Comparison of ENCODE assay signal across 18 cellular contexts in the genomic region with DNA sequence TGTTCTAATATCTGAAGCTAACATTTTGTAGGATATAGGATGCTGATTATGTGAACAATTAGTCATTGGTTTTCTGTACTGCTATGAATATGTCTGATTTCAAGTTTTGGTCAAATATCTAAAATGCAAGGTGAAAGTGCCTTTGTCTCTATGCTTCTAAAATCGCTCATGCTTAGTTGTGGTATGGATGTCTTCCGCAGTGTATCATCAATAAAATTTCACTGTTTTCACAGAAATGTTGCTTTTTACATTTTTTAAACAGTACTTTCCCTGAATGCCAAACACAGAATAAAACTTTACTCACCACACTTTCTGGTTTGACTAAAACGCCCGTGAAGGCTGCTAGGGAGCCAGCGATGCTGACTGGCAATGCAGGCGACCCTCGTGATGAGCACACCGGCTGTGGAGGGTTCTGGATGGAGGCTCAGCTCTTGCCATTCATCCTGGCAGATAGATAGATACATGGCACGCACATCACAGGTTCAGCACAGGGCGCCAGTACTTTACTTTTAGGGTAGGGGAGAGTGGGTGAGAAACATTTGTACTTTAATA. TPM values are rescaled to one million over a fixed set of nuclear protein-coding genes. Genes with fewer than 3 reads are reported as not detected.
DNase-seq lines count a peak whose midpoint lies in the region; ATAC-seq and TF ChIP-seq lines count a peak whose summit lies in the region.
"Had no signal": no experiment of that assay in that cellular context is flagged by ENCODE, and none has a peak within 500 bp of the region (broad histone marks: within the 10 kb centered on the region; RNA-seq: fewer than 3 reads in every experiment).

No MANE protein-coding gene starts in this region.

- H3K36me3 ChIP-seq in tibial nerve = peaks cover 0 to 51% (median 0%) of the 10 kb centered on the region in 3 donors

- no peak for TF ChIP-seq POLR2A in tibial nerve (IDR thresholded peaks at IDR 0.05)

- H3K27ac ChIP-seq in RWPE1 (no peak overlapping the region), tibial nerve (no peak overlapping the region)
- H3K27ac ChIP-seq: HL-60, KMS-11 had no signal

- H3K4me3 ChIP-seq in tibial nerve = no peak overlapping the region

- H3K27ac Mint-ChIP-seq in activated T-cell treated with anti-CD3 and anti-CD28 coated beads, Interleukin-2, amount 50 U/mL, for 24 hours = peak overlapping the region; percentile 79
- no peak overlapping the region for H3K27ac Mint-ChIP-seq in stimulated activated naive CD8-positive, alpha-beta T cell treated with anti-CD3 and anti-CD28 coated beads, Interleukin-15, amount 100 ng/mL, for 72 hours
- peak overlapping the region; percentile 34 for H3K27ac Mint-ChIP-seq in T-helper 17 cell

- 88 to 95% methylated on average over 10 of the region's 10 CpGs for WGBS in tibial nerve, 2 donors

- POLR2A ChIA-PET in RWPE1 (lab: Yijun Ruan, JAX; ENCODE audit: low non-redundant PET) = interaction anchor here (0.6 kb wide), 1 partner anchor 1200 kb away, joined by 5 read pairs; no protein-coding TSS in a partner anchor

- no peaks in the 10 kb centered on the region for H3K4me1 ChIP-seq in tibial nerve

- no peaks in the 10 kb centered on the region for H3K9me3 Mint-ChIP-seq in activated T-cell treated with anti-CD3 and anti-CD28 coated beads, Interleukin-2, amount 50 U/mL, for 24 hours
- no peaks in the 10 kb centered on the region for H3K9me3 Mint-ChIP-seq in stimulated activated naive CD8-positive, alpha-beta T cell treated with anti-CD3 and anti-CD28 coated beads, Interleukin-15, amount 100 ng/mL, for 72 hours
- H3K9me3 Mint-ChIP-seq: H9 had no signal

- DNase-seq in activated T-cell treated with anti-CD3 and anti-CD28 coated beads, Interleukin-2, amount 50 U/mL, for 24 hours = no peak
- no peak for DNase-seq in activated T-cell treated with anti-CD3 and anti-CD28 coated beads for 4 hours
- DNase-seq in stimulated activated naive CD8-positive, alpha-beta T cell treated with anti-CD3 and anti-CD28 coated beads, Interleukin-15, amount 100 ng/mL, for 72 hours = no peak
- no peak for DNase-seq in stimulated activated naive CD8-positive, alpha-beta T cell treated with anti-CD3 and anti-CD28 coated beads, Interleukin-15, Interleukin-2, amounts not matched to agents 100 U/mL and 50 U/mL, for 24 hours
- DNase-seq in T-helper 17 cell = no peak
- no peak for DNase-seq in RWPE1 (ENCODE audit: low spot score)
- no peak for DNase-seq in ACHN
- no peak for DNase-seq in tibial nerve (ENCODE audit: low spot score in 2 of 2)
- DNase-seq: C1 segment of cervical spinal cord, H9, NCI-H187, NCI-H226, NCI-H524, PC-3 had no signal

- no peaks in the 10 kb centered on the region for H3K27me3 Mint-ChIP-seq in activated T-cell treated with anti-CD3 and anti-CD28 coated beads, Interleukin-2, amount 50 U/mL, for 24 hours
- H3K27me3 Mint-ChIP-seq in stimulated activated naive CD8-positive, alpha-beta T cell treated with anti-CD3 and anti-CD28 coated beads, Interleukin-15, amount 100 ng/mL, for 72 hours = peaks cover 9% of the 10 kb centered on the region
- peaks cover 13% of the 10 kb centered on the region for H3K27me3 Mint-ChIP-seq in T-helper 17 cell

- H3K4me3 Mint-ChIP-seq in activated T-cell treated with anti-CD3 and anti-CD28 coated beads, Interleukin-2, amount 50 U/mL, for 24 hours = no peak overlapping the region
- H3K4me3 Mint-ChIP-seq in stimulated activated naive CD8-positive, alpha-beta T cell treated with anti-CD3 and anti-CD28 coated beads, Interleukin-15, amount 100 ng/mL, for 72 hours = no peak overlapping the region
- H3K4me3 Mint-ChIP-seq in T-helper 17 cell = peak overlapping the region; percentile 77
- H3K4me3 Mint-ChIP-seq: H9 had no signal

- TF ChIP-seq CTCF in RWPE1 (conservative IDR thresholded peaks at IDR 0.05; ENCODE audit: low read depth) (no peak), tibial nerve (IDR thresholded peaks at IDR 0.05) (no peak)

- no peaks in the 10 kb centered on the region for H3K36me3 Mint-ChIP-seq in activated T-cell treated with anti-CD3 and anti-CD28 coated beads, Interleukin-2, amount 50 U/mL, for 24 hours (ENCODE audit: low read depth)
- H3K36me3 Mint-ChIP-seq in T-helper 17 cell (ENCODE audit: low read depth) = peaks cover 5% of the 10 kb centered on the region

- CTCF ChIA-PET in RWPE1 (lab: Yijun Ruan, JAX) = no interaction called here

- ATAC-seq in stimulated activated naive CD8-positive, alpha-beta T cell treated with anti-CD3 and anti-CD28 coated beads, Interleukin-15, amount 100 ng/mL, for 72 hours = peak; percentile 75
- no peak for ATAC-seq in stimulated activated naive CD8-positive, alpha-beta T cell treated with anti-CD3 and anti-CD28 coated beads, Interleukin-15, Interleukin-2, amounts not matched to agents 100 U/mL and 50 U/mL, for 24 hours
- ATAC-seq in T-helper 17 cell = no peak
- ATAC-seq: PC-3 had no signal

- no peaks in the 10 kb centered on the region for H3K27me3 ChIP-seq in tibial nerve

- in situ Hi-C loops in ACHN (cut with HindIII; ENCODE audit: low pct_ligation_motif_present, low pct_unique_long_range_greater_than_20kb, low sequenced_read_pairs) = no loop called here

- no peaks in the 10 kb centered on the region for H3K9me3 ChIP-seq in T-helper 17 cell (ENCODE audit: control insufficient read depth, low read length, poor library complexity, severe bottlenecking)
- H3K9me3 ChIP-seq in tibial nerve = peaks cover 0 to 4% (median 0%) of the 10 kb centered on the region in 4 donors

- peaks cover 12% of the 10 kb centered on the region for H3K4me1 Mint-ChIP-seq in activated T-cell treated with anti-CD3 and anti-CD28 coated beads, Interleukin-2, amount 50 U/mL, for 24 hours (ENCODE audit: low read depth)
- peaks cover 6% of the 10 kb centered on the region for H3K4me1 Mint-ChIP-seq in stimulated activated naive CD8-positive, alpha-beta T cell treated with anti-CD3 and anti-CD28 coated beads, Interleukin-15, amount 100 ng/mL, for 72 hours
- peaks cover 8% of the 10 kb centered on the region for H3K4me1 Mint-ChIP-seq in T-helper 17 cell

- TF ChIP-seq EP300 in tibial nerve (IDR thresholded peaks at IDR 0.05) = no peak

RNA-seq across cellular contexts. Expression of gene SLC7A9, which starts 40.1 kb away (rescaled TPM):
- total RNA-seq in T-helper 17 cell = under 1 TPM in 1 of 2 donors, not detected in 1; 0.30 TPM
- 1 to 10 TPM in 1 of 4 donors, not detected in 3; 1.6 TPM for total RNA-seq in tibial nerve
- total RNA-seq: H9, HT1080, M059J, PC-3 had no signal

Comparison
In these comparisons a context has a peak if more than half of its experiments do, and no peak if none do; other contexts are left out.
1. H3K27ac Mint-ChIP-seq: peak in activated T-cell treated with anti-CD3 and anti-CD28 coated beads, Interleukin-2, amount 50 U/mL, for 24 hours (single experiment) and T-helper 17 cell (single experiment); none in stimulated activated naive CD8-positive, alpha-beta T cell treated with anti-CD3 and anti-CD28 coated beads, Interleukin-15, amount 100 ng/mL, for 72 hours (0 of 2).